In genomic region chr6:162200945-162201692, GRCh38 we compare ENCODE assay signal across 19 cellular contexts.
A peak's percentile ranks its signal among the peaks of the same experiment; 100 is the strongest.
DNase-seq lines count a peak whose midpoint lies in the region; ATAC-seq and TF ChIP-seq lines count a peak whose summit lies in the region.
"Had no signal": no experiment of that assay in that cellular context is flagged by ENCODE, and none has a peak within 500 bp of the region (broad histone marks: within the 10 kb centered on the region; RNA-seq: fewer than 3 reads in every experiment).

No MANE protein-coding gene starts in this region.

- TF ChIP-seq EP300 in gastroesophageal sphincter (IDR thresholded peaks at IDR 0.05): no peak

- H3K36me3 Mint-ChIP-seq in nephron (ENCODE audit: low read depth): no peaks in the 10 kb centered on the region
- H3K36me3 Mint-ChIP-seq in activated CD4-positive, alpha-beta memory T cell treated with anti-CD3 and anti-CD28 coated beads, Interleukin-2, amount 10 ng/mL, durations not matched to agents 7 days and 5 days (ENCODE audit: low read depth): no peaks in the 10 kb centered on the region

- TF ChIP-seq POLR2A in gastroesophageal sphincter (IDR thresholded peaks at IDR 0.05): no peak

- H3K27me3 Mint-ChIP-seq in nephron (ENCODE audit: low read depth): peaks cover 5% of the 10 kb centered on the region
- H3K27me3 Mint-ChIP-seq in activated CD4-positive, alpha-beta memory T cell treated with anti-CD3 and anti-CD28 coated beads, Interleukin-2, amount 10 ng/mL, durations not matched to agents 7 days and 5 days: no peaks in the 10 kb centered on the region
- H3K27me3 Mint-ChIP-seq: B cell had no signal

- peaks cover 20% of the 10 kb centered on the region for H3K4me1 Mint-ChIP-seq in nephron
- H3K4me1 Mint-ChIP-seq in activated CD4-positive, alpha-beta memory T cell treated with anti-CD3 and anti-CD28 coated beads, Interleukin-2, amount 10 ng/mL, durations not matched to agents 7 days and 5 days: no peaks in the 10 kb centered on the region
- H3K4me1 Mint-ChIP-seq: B cell had no signal

- H3K27ac ChIP-seq in right atrium auricular region (no peak overlapping the region), gastroesophageal sphincter (no peak overlapping the region)

- H3K4me3 Mint-ChIP-seq in nephron: no peak overlapping the region
- no peak overlapping the region for H3K4me3 Mint-ChIP-seq in activated CD4-positive, alpha-beta memory T cell treated with anti-CD3 and anti-CD28 coated beads, Interleukin-2, amount 10 ng/mL, durations not matched to agents 7 days and 5 days
- H3K4me3 Mint-ChIP-seq: B cell had no signal

- peak overlapping the region in 2 of 3 experiments; percentile 26 to 89 for H3K27ac Mint-ChIP-seq in nephron
- no peak overlapping the region for H3K27ac Mint-ChIP-seq in activated CD4-positive, alpha-beta memory T cell treated with anti-CD3 and anti-CD28 coated beads, Interleukin-2, amount 10 ng/mL, durations not matched to agents 7 days and 5 days
- H3K27ac Mint-ChIP-seq: B cell had no signal

- CTCF ChIA-PET in activated CD4-positive, alpha-beta memory T cell treated with anti-CD3 and anti-CD28 coated beads, Interleukin-2, amount 10 ng/mL, durations not matched to agents 7 days and 5 days (lab: Charles Lee): no interaction called here

- WGBS in gastroesophageal sphincter (ENCODE audit: low coverage in 1 of 2), 2 donors: 50 to 66% methylated on average over 9 of the region's 9 CpGs

- in situ Hi-C loops in KBM-7 (cut with MboI; ENCODE audit: low pct_unique_long_range_greater_than_20kb, low sequenced_read_pairs): no loop called here

- no peaks in the 10 kb centered on the region for H3K9me3 ChIP-seq in right atrium auricular region
- H3K9me3 ChIP-seq in gastroesophageal sphincter: no peaks in the 10 kb centered on the region

- H3K9me3 Mint-ChIP-seq in nephron: no peaks in the 10 kb centered on the region
- H3K9me3 Mint-ChIP-seq in activated CD4-positive, alpha-beta memory T cell treated with anti-CD3 and anti-CD28 coated beads, Interleukin-2, amount 10 ng/mL, durations not matched to agents 7 days and 5 days: peaks cover 3% of the 10 kb centered on the region

- no peak for DNase-seq in Right ventricle myocardium superior
- no peak for DNase-seq in right atrium auricular region (ENCODE audit: low spot score)
- no peak for DNase-seq in KBM-7
- no peak for DNase-seq in HuH-7.5 (ENCODE audit: low spot score)
- DNase-seq in activated CD4-positive, alpha-beta memory T cell treated with anti-CD3 and anti-CD28 coated beads, Interleukin-2, amount 10 ng/mL, durations not matched to agents 7 days and 5 days: no peak
- DNase-seq: 8988T; DND-41; NCI-H1105 treated with DMSO at 0.1 percent for 48 hours; NCI-H1694 treated with DMSO at 0.1 percent for 48 hours; NCI-H748 treated with DMSO at 0.1 percent for 48 hours; NK-92 treated with Interleukin-12 subunit alpha and Interleukin-12 subunit beta, amount 100 ng/mL, for 24 hours; OCI-M1; SIG-M5 had no signal

- POLR2A ChIA-PET in activated CD4-positive, alpha-beta memory T cell treated with anti-CD3 and anti-CD28 coated beads, Interleukin-2, amount 10 ng/mL, durations not matched to agents 7 days and 5 days (lab: Charles Lee): no interaction called here

- TF ChIP-seq CTCF in right atrium auricular region (IDR thresholded peaks at IDR 0.05) (no peak), gastroesophageal sphincter (IDR thresholded peaks at IDR 0.05) (no peak), nephron (IDR thresholded peaks at IDR 0.05; ENCODE audit: unreplicated experiment in 3 of 3) (no peak)

- H3K4me3 ChIP-seq in right atrium auricular region (no peak overlapping the region), gastroesophageal sphincter (no peak overlapping the region)
- H3K4me3 ChIP-seq: K562 had no signal

- ATAC-seq in Right ventricle myocardium superior (ENCODE audit: poor library complexity): peak; percentile 69
- peak; percentile 60 for ATAC-seq in gastroesophageal sphincter
- no peak for ATAC-seq in GM21360 (IDR thresholded peaks at IDR 0.05; ENCODE audit: unreplicated experiment)
- ATAC-seq: HCT116, K562 had no signal

- H3K27me3 ChIP-seq in right atrium auricular region (no peaks in the 10 kb centered on the region), gastroesophageal sphincter (no peaks in the 10 kb centered on the region)

- H3K36me3 ChIP-seq in right atrium auricular region (no peaks in the 10 kb centered on the region), gastroesophageal sphincter (no peaks in the 10 kb centered on the region)

- intact Hi-C loops in Right ventricle myocardium superior (cut with DNase I): no loop called here

- H3K4me1 ChIP-seq in right atrium auricular region: peaks cover 0 to 23% of the 10 kb centered on the region in 2 donors
- peaks cover 0 to 17% (median 0%) of the 10 kb centered on the region in 3 donors for H3K4me1 ChIP-seq in gastroesophageal sphincter
